In genomic region chr6:33410711-33411631, GRCh38 we compare ENCODE assay signal across 8 cellular contexts. TPM values are rescaled to one million over a fixed set of nuclear protein-coding genes. Genes with fewer than 3 reads are reported as not detected.
A peak's percentile ranks its signal among the peaks of the same experiment; 100 is the strongest.
DNase-seq lines count a peak whose midpoint lies in the region; ATAC-seq, FAIRE-seq and TF ChIP-seq lines count a peak whose summit lies in the region.

PHF1 (plus strand) TSS chr6:33411014; CDS start chr6:33412264, 1,250 bp downstream.

- BruUV-seq in endothelial cell of umbilical vein (replicated peaks; lab: Mats Ljungman, UMichigan): no TSS peak

- peak within 1 kb of the TSS; percentile 92 for H3K4me3 Mint-ChIP-seq in activated CD4-positive, alpha-beta T cell treated with anti-CD3 and anti-CD28 coated beads, Interleukin-2, amount 10 ng/mL, durations not matched to agents 24 days and 14 days

- intact Hi-C loops in activated CD4-positive, alpha-beta T cell treated with anti-CD3 and anti-CD28 coated beads, Interleukin-2, amount 10 ng/mL, durations not matched to agents 24 days and 14 days (cut with micrococcal nuclease): loop anchor here (1.0 to 10.0 kb wide), 8 partner anchors 7 to 1236 kb away; partner anchors contain the start of genes AGPAT1, B3GALT4, CUTA and KIFC1
- intact Hi-C loops in endothelial cell of umbilical vein (cut with micrococcal nuclease) (loop anchor here (1.0 to 10.0 kb wide), 6 partner anchors 7 to 436 kb away; partner anchors contain the start of genes CUTA, KIFC1, RXRB and SLC39A7), mucosa of descending colon (cut with DNase I, micrococcal nuclease) (no loop called here), transverse colon (cut with DNase I; ENCODE audit: low total_unique reads) (loop anchor here (10.0 kb wide), 1 partner anchor 96 kb away; the partner anchor contains the start of genes TAPBP and ZBTB22)

- peak; percentile 74 for ATAC-seq in mucosa of descending colon

- peaks cover 44% of the 10 kb centered on the region for H3K36me3 Mint-ChIP-seq in activated CD4-positive, alpha-beta T cell treated with anti-CD3 and anti-CD28 coated beads, Interleukin-2, amount 10 ng/mL, durations not matched to agents 24 days and 14 days (ENCODE audit: low read depth)

- 0% methylated on average over 38 of the region's 67 CpGs; no CpG with 5 or more reads in 1 of the 2 donors for WGBS in transverse colon (ENCODE audit: low coverage in 1 of 2), 2 donors

- POLR2A ChIA-PET in endothelial cell of umbilical vein (lab: Charles Lee): no interaction called here

- no peak for FAIRE-seq in endothelial cell of umbilical vein (lab: Jason Lieb, UNC)

- dilution Hi-C loops in endothelial cell of umbilical vein (cut with MboI; ENCODE audit: extremely low pct_ligation_motif_present, low sequenced_read_pairs): no loop called here

- H3K79me2 ChIP-seq in Karpas-422 (ENCODE audit: low read length): peaks cover 19% of the 10 kb centered on the region
- peaks cover 2% of the 10 kb centered on the region for H3K79me2 ChIP-seq in endothelial cell of umbilical vein (ENCODE audit: control insufficient read depth, insufficient read depth, low read length)

- H3K9me1 ChIP-seq in endothelial cell of umbilical vein (replicated peaks; ENCODE audit: control insufficient read depth, extremely low read depth, insufficient read depth, low read length): no peaks in the 10 kb centered on the region

- H3K4me2 ChIP-seq in Karpas-422 (ENCODE audit: low read depth, low read length, poor library complexity, severe bottlenecking) (peak within 1 kb of the TSS; percentile 84), endothelial cell of umbilical vein (ENCODE audit: insufficient read depth, low read length) (peak within 1 kb of the TSS; percentile 86)

- no peaks in the 10 kb centered on the region for H3K9me3 Mint-ChIP-seq in activated CD4-positive, alpha-beta T cell treated with anti-CD3 and anti-CD28 coated beads, Interleukin-2, amount 10 ng/mL, durations not matched to agents 24 days and 14 days

- no peaks in the 10 kb centered on the region for H3K27me3 ChIP-seq in Karpas-422 (ENCODE audit: low read length)
- no peaks in the 10 kb centered on the region for H3K27me3 ChIP-seq in endothelial cell of umbilical vein (ENCODE audit: control insufficient read depth in 2 of 2, insufficient read depth in 2 of 2, low read length in 2 of 2)
- no peaks in the 10 kb centered on the region for H3K27me3 ChIP-seq in transverse colon

- H3K9ac ChIP-seq in Karpas-422 (ENCODE audit: low read length) (peak within 1 kb of the TSS; percentile 82), endothelial cell of umbilical vein (replicated peaks; ENCODE audit: extremely low read depth, insufficient read depth, low read length) (peak within 1 kb of the TSS; percentile 77)

- H3K27me3 Mint-ChIP-seq in activated CD4-positive, alpha-beta T cell treated with anti-CD3 and anti-CD28 coated beads, Interleukin-2, amount 10 ng/mL, durations not matched to agents 24 days and 14 days: no peaks in the 10 kb centered on the region

- CTCF ChIA-PET in endothelial cell of umbilical vein (lab: Charles Lee): interaction anchor here (0.6 to 1.9 kb wide), 3 partner anchors 14 to 213 kb away, joined by 3 to 6 read pairs (median 4); no protein-coding TSS in a partner anchor

- H3K27ac ChIP-seq in Karpas-422 (ENCODE audit: low read length): peak within 1 kb of the TSS; percentile 74
- H3K27ac ChIP-seq in endothelial cell of umbilical vein (ENCODE audit: insufficient read depth, low read depth, low read length): peak within 1 kb of the TSS; percentile 73
- peak within 1 kb of the TSS; percentile 97 to 99 (median 98) for H3K27ac ChIP-seq in transverse colon

- in situ Hi-C loops in transverse colon (cut with MboI; ENCODE audit: low pct_ligation_motif_present in 1 of 4, low pct_unique_long_range_greater_than_20kb in 1 of 4, low sequenced_read_pairs in 3 of 4): loop anchor here in 1 of 4 donors (25.0 kb wide), 1 partner anchor 449 kb away; the partner anchor contains the start of genes BRD2 and HLA-DMA

- H3K4me3 ChIP-seq in Karpas-422 (ENCODE audit: low read length) (peak within 1 kb of the TSS; percentile 83), endothelial cell of umbilical vein (replicated peaks in 1 of 3; ENCODE audit: insufficient read depth in 1 of 3, low read depth in 1 of 3, low read length in 3 of 3) (peak within 1 kb of the TSS; percentile 73 to 85 (median 78)), mucosa of descending colon (peak within 1 kb of the TSS; percentile 81), transverse colon (peak within 1 kb of the TSS; percentile 95 to 99 (median 96))

- H2AFZ ChIP-seq in Karpas-422 (ENCODE audit: low read length) (peak within 1 kb of the TSS; percentile 82; the same call in 1 of the 2 replicates), endothelial cell of umbilical vein (ENCODE audit: low read depth, low read length) (peak within 1 kb of the TSS; percentile 96)

- H4K20me1 ChIP-seq in Karpas-422 (ENCODE audit: insufficient read depth, low read depth, low read length): no peaks in the 10 kb centered on the region
- no peaks in the 10 kb centered on the region for H4K20me1 ChIP-seq in endothelial cell of umbilical vein (replicated peaks; ENCODE audit: control insufficient read depth, extremely low read depth, insufficient read depth, low read length)

- TF ChIP-seq POLR2A in endothelial cell of umbilical vein (IDR thresholded peaks at IDR 0.05; ENCODE audit: low read depth, low read length) (no peak), transverse colon (IDR thresholded peaks at IDR 0.05) (peak; percentile 60)

- H3K4me1 Mint-ChIP-seq in activated CD4-positive, alpha-beta T cell treated with anti-CD3 and anti-CD28 coated beads, Interleukin-2, amount 10 ng/mL, durations not matched to agents 24 days and 14 days: peaks cover 43% of the 10 kb centered on the region

- TF ChIP-seq EP300 in transverse colon (IDR thresholded peaks at IDR 0.05; ENCODE audit: low read depth): no peak

- DNase-seq in activated CD4-positive, alpha-beta T cell treated with anti-CD3 and anti-CD28 coated beads for 24 hours (ENCODE audit: low read depth in 2 of 2): peak; percentile 52 to 62
- no peak for DNase-seq in activated CD4-positive, alpha-beta T cell treated with anti-CD3 and anti-CD28 coated beads, Interleukin-2, amount 50 U/mL, for 48 hours
- peak; percentile 87 for DNase-seq in GOT3 (lab: John Stamatoyannopoulos, UW)
- DNase-seq in Karpas-422: peak; percentile 56
- peak; percentile 91 for DNase-seq in activated CD4-positive, alpha-beta T cell treated with anti-CD3 and anti-CD28 coated beads, Interleukin-2, amount 10 ng/mL, durations not matched to agents 24 days and 14 days
- DNase-seq in endothelial cell of umbilical vein (ENCODE audit: low read depth, low spot score): peak; percentile 46
- peak; percentile 70 to 89 (median 82) for DNase-seq in mucosa of descending colon
- peak; percentile 84 for DNase-seq in transverse colon

- H3K4me1 ChIP-seq in Karpas-422 (ENCODE audit: low read length) (peaks cover 44% of the 10 kb centered on the region), endothelial cell of umbilical vein (ENCODE audit: control insufficient read depth, extremely low read depth, insufficient read depth, low read length) (peaks cover 10% of the 10 kb centered on the region), mucosa of descending colon (ENCODE audit: low read depth) (peaks cover 18% of the 10 kb centered on the region), transverse colon (peaks cover 13 to 39% (median 25%) of the 10 kb centered on the region in 4 donors)

- H3K36me3 ChIP-seq in Karpas-422 (ENCODE audit: insufficient read depth, low read length) (peaks cover 16% of the 10 kb centered on the region; the same call in 1 of the 2 replicates), endothelial cell of umbilical vein (ENCODE audit: control insufficient read depth in 2 of 2, extremely low read depth in 1 of 2, insufficient read depth in 2 of 2, low read length in 2 of 2) (peaks cover 4 to 25% of the 10 kb centered on the region in 2 experiments), mucosa of descending colon (ENCODE audit: low read depth) (peaks cover 4% of the 10 kb centered on the region), transverse colon (peaks cover 0 to 23% (median 8%) of the 10 kb centered on the region in 4 donors)

- no peaks in the 10 kb centered on the region for H3K9me2 ChIP-seq in Karpas-422 (replicated peaks; ENCODE audit: insufficient read depth, low read length)

- peak within 1 kb of the TSS; percentile 91 for H3K27ac Mint-ChIP-seq in activated CD4-positive, alpha-beta T cell treated with anti-CD3 and anti-CD28 coated beads, Interleukin-2, amount 10 ng/mL, durations not matched to agents 24 days and 14 days

- no peaks in the 10 kb centered on the region for H3K9me3 ChIP-seq in Karpas-422 (ENCODE audit: low read length)
- H3K9me3 ChIP-seq in endothelial cell of umbilical vein (replicated peaks; ENCODE audit: control insufficient read depth, insufficient read depth, low read length): no peaks in the 10 kb centered on the region
- H3K9me3 ChIP-seq in mucosa of descending colon: no peaks in the 10 kb centered on the region
- no peaks in the 10 kb centered on the region for H3K9me3 ChIP-seq in transverse colon

- TF ChIP-seq CTCF in endothelial cell of umbilical vein (IDR thresholded peaks at IDR 0.05; ENCODE audit: extremely low read depth in 1 of 2, insufficient read depth in 1 of 2, low read depth in 1 of 2, low read length in 2 of 2) (no peak), mucosa of descending colon (IDR thresholded peaks at IDR 0.05) (no peak), transverse colon (IDR thresholded peaks at IDR 0.05) (peak in 1 of 5 experiments; percentile 12)

TF ChIP-seq in endothelial cell of umbilical vein, 7 proteins besides CTCF, POLR2A, EP300 and RAD21 (continues in another document):
- no peak for TF ChIP-seq JUN (IDR thresholded peaks at IDR 0.05; ENCODE audit: borderline replicate concordance, insufficient read depth, insufficient read length, low read depth)
- TF ChIP-seq GATA2 (IDR thresholded peaks at IDR 0.05; ENCODE audit: insufficient read depth, insufficient read length, low read depth, low read length): no peak
- TF ChIP-seq FOS (IDR thresholded peaks at IDR 0.05; ENCODE audit: borderline replicate concordance, insufficient read depth, low read length): no peak

RNA-seq across cellular contexts. Expression of gene PHF1, which starts in this region (rescaled TPM):
- 32.6 and 66.6 TPM in 2 replicates for total RNA-seq in Karpas-422 (2014; rRNA removed; shearing (Covaris generic); ENCODE audit: low replicate concordance)
- 29.5 and 33.6 TPM in 2 replicates for total RNA-seq in activated CD4-positive, alpha-beta T cell treated with anti-CD3 and anti-CD28 coated beads, Interleukin-2, amount 10 ng/mL, durations not matched to agents 24 days and 14 days
- total RNA-seq in endothelial cell of umbilical vein (28.8 and 32.5 TPM in 2 replicates), mucosa of descending colon (10 to 100 TPM; 29.9 to 96.5 (median 38.1) TPM), transverse colon (100 to 1,000 TPM in 1 of 4 donors, 10 to 100 TPM in 3; 47.8 to 110 (median 48.4) TPM)
- 53.1 and 62.6 TPM in 2 replicates for polyA plus RNA-seq in endothelial cell of umbilical vein
- polyA plus RNA-seq in endothelial cell of umbilical vein (2011; cell fraction: cytosol; rRNA removed): 23.9 and 25.2 TPM in 2 replicates
- polyA plus RNA-seq in endothelial cell of umbilical vein (2011; cell fraction: nucleus; rRNA removed): 186 and 227 TPM in 2 replicates
- polyA plus RNA-seq in endothelial cell of umbilical vein (2012): 22.8 and 26.1 TPM in 2 replicates
- polyA minus RNA-seq in endothelial cell of umbilical vein: 22.3 and 26.8 TPM in 2 replicates
- 8.6 TPM for polyA minus RNA-seq in endothelial cell of umbilical vein (2011; cell fraction: cytosol; rRNA and poly(A)+ RNA removed)
- 16.2 and 19.6 TPM in 2 replicates for polyA minus RNA-seq in endothelial cell of umbilical vein (2011; cell fraction: nucleus; rRNA and poly(A)+ RNA removed)

Comparison
In these comparisons a context has a peak if more than half of its experiments do, and no peak if none do; other contexts are left out.
1. DNase-seq: peak in activated CD4-positive, alpha-beta T cell treated with anti-CD3 and anti-CD28 coated beads for 24 hours (2 of 2), GOT3 (single experiment), Karpas-422 (single experiment), activated CD4-positive, alpha-beta T cell treated with anti-CD3 and anti-CD28 coated beads, Interleukin-2, amount 10 ng/mL, durations not matched to agents 24 days and 14 days (single experiment), endothelial cell of umbilical vein (single experiment), mucosa of descending colon (3 of 3) and transverse colon (single experiment); none in activated CD4-positive, alpha-beta T cell treated with anti-CD3 and anti-CD28 coated beads, Interleukin-2, amount 50 U/mL, for 48 hours (0 of 2).
2. intact Hi-C loops: an anchor here in activated CD4-positive, alpha-beta T cell treated with anti-CD3 and anti-CD28 coated beads, Interleukin-2, amount 10 ng/mL, durations not matched to agents 24 days and 14 days (1.0 to 10.0 kb wide), endothelial cell of umbilical vein (1.0 to 10.0 kb wide) and transverse colon (10.0 kb wide); none called in mucosa of descending colon.
3. Peak in every context shown above with its lines, with median percentiles within 50 percentile points of each other: H3K27ac ChIP-seq and H3K4me3 ChIP-seq.